ENCODE assay signal across 2 cellular contexts in genomic region chr3:152271465-152272035, GRCh38.
TF ChIP-seq lines count a peak whose summit lies in the region.

No MANE protein-coding gene starts in this region.

TF ChIP-seq in HepG2, 621 proteins besides CTCF, POLR2A, EP300 and RAD21:
- TF ChIP-seq MNT (IDR thresholded peaks at IDR 0.05) (no peak), ZNF616 (CRISPR knock-in tag; IDR thresholded peaks at IDR 0.05; ENCODE audit: low read depth) (no peak), KAT8 (CRISPR knock-in tag; IDR thresholded peaks at IDR 0.05) (no peak), NCOR1 (IDR thresholded peaks at IDR 0.05; ENCODE audit: borderline replicate concordance, low read length) (no peak), ZNF678 (CRISPR knock-in tag; IDR thresholded peaks at IDR 0.05) (no peak)

TF ChIP-seq in WTC11, 78 proteins besides CTCF, POLR2A, EP300 and RAD21:
- TF ChIP-seq IRF1 (CRISPR knock-in tag; IDR thresholded peaks at IDR 0.05): no peak
TF ChIP-seq in WTC11: peak in this region for 0.
